In the genomic region with DNA sequence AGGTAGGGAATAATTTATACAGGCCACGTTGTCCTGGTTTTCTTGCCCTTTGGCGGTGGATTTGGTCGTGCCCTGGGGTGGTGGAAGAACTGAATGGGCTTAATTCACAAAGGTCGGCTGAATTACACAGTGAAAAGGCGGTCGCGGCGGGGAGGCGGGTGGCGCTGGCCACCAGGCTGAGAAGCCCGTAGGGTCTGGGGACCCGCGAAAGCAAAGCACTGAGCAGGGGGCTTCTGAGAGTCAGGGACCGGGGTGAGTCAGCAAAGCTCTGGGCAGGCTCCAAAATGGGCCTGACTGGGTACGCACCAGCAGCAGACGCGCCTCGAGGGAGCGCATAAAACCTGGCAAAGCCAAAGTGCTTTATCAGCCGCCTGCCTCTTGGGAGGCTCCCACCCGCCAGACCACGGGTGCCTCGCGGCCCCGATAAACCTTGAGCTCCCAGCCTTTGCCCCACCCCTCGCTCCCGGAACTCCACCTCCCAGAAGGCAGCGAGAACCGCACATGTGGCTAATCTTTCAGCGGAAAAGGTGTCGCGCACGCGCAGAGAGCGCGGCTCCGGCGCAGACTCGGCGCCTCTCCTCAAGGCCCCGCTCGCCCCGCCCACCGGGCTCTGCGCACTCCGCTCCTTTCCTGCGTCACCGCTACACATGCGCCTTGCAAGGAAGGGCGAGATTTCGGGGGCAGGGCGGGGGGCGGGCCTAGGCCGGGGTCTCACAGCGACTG, we compare ENCODE assay signal across 8 cellular contexts. TPM values are rescaled to one million over a fixed set of nuclear protein-coding genes. Genes with fewer than 3 reads are reported as not detected.
DNase-seq lines count a peak whose midpoint lies in the region; ATAC-seq and TF ChIP-seq lines count a peak whose summit lies in the region.

No MANE protein-coding gene starts in this region.

- no peak for TF ChIP-seq EP300 in ovary (IDR thresholded peaks at IDR 0.05)

- H3K27ac ChIP-seq in ovary (peak overlapping the region; percentile 55 to 73), thyroid gland (peak overlapping the region; percentile 54 to 74 (median 65))

- H3K4me1 ChIP-seq in ovary (ENCODE audit: insufficient read depth): peaks cover 4% of the 10 kb centered on the region
- H3K4me1 ChIP-seq in thyroid gland: peaks cover 17 to 19% of the 10 kb centered on the region in 2 donors

- 2 to 3% (median 2%) methylated on average over 55 of the region's 55 CpGs for WGBS in ovary, 3 donors
- WGBS in thyroid gland, 2 donors: 6 to 7% methylated on average over 27 to 28 of the region's 55 CpGs

- H3K27me3 ChIP-seq in ovary (no peaks in the 10 kb centered on the region), thyroid gland (no peaks in the 10 kb centered on the region)

- TF ChIP-seq POLR2A in ovary (IDR thresholded peaks at IDR 0.05) (no peak), thyroid gland (IDR thresholded peaks at IDR 0.05) (no peak)

- H3K36me3 ChIP-seq in ovary: no peaks in the 10 kb centered on the region
- peaks cover 47 to 53% of the 10 kb centered on the region in 2 donors for H3K36me3 ChIP-seq in thyroid gland

- H3K4me3 ChIP-seq in GM12864 (ENCODE audit: low read depth, low read length) (peak overlapping the region; percentile 83), ovary (peak overlapping the region; percentile 85), thyroid gland (replicated peaks in 1 of 3) (peak overlapping the region; percentile 46 to 91 (median 56))

- TF ChIP-seq CTCF in GM12864 (IDR thresholded peaks at IDR 0.05; ENCODE audit: low read depth, low read length, missing control alignments): no peak
- TF ChIP-seq CTCF in ovary (IDR thresholded peaks at IDR 0.05): no peak
- TF ChIP-seq CTCF in thyroid gland (IDR thresholded peaks at IDR 0.05): no peak

- ATAC-seq in HG02678 (IDR thresholded peaks at IDR 0.05; ENCODE audit: unreplicated experiment) (peak; percentile 94), Right ventricle myocardium inferior (peak; percentile 97)

- intact Hi-C loops in Right ventricle myocardium inferior (cut with DNase I): loop anchor here (1.0 to 10.0 kb wide), 6 partner anchors 9 to 171 kb away; partner anchors contain the start of genes ABCC5, ALG3, DVL3 and EEF1AKMT4
- intact Hi-C loops in ovary (cut with DNase I): loop anchor here (2.0 to 10.0 kb wide), 4 partner anchors 55 to 303 kb away; partner anchors contain the start of genes ALG3 (in 2 of the 4), EEF1AKMT4 (in 2 of the 4) and PARL (in 1 of the 4)
- intact Hi-C loops in thyroid gland (cut with DNase I): loop anchor here (5.0 kb wide), 1 partner anchor 57 kb away; no protein-coding TSS in a partner anchor

- DNase-seq in GM12864 (ENCODE audit: low read depth) (peak; percentile 95), NCI-H1105 treated with DMSO at 0.1 percent for 48 hours (lab: John Stamatoyannopoulos, UW) (peak; percentile 100), SKM-1 treated with dmso at 0.1 percent for 144 hours (lab: John Stamatoyannopoulos, UW; ENCODE audit: unreplicated experiment) (peak; percentile 96), Right ventricle myocardium inferior (ENCODE audit: missing footprints) (peak; percentile 100), ovary (peak; percentile 99 to 100 (median 99)), thyroid gland (peak; percentile 100)
- DNase-seq in activated naive CD8-positive, alpha-beta T cell treated with anti-CD3 and anti-CD28 coated beads, Interleukin-2, amount 50 U/mL, for 16 hours (ENCODE audit: low read depth, low spot score): peak; percentile 98

- H3K9me3 ChIP-seq in ovary: no peaks in the 10 kb centered on the region
- H3K9me3 ChIP-seq in thyroid gland: no peaks in the 10 kb centered on the region

RNA-seq across cellular contexts. Expression of gene ABCF3, which starts 0.4 kb away (rescaled TPM):
- 68.2 TPM for total RNA-seq in Right ventricle myocardium inferior
- 10 to 100 TPM; 56.6 to 82.0 (median 61.7) TPM for total RNA-seq in ovary
- 10 to 100 TPM; 30.2 to 42.8 TPM for polyA plus RNA-seq in ovary
- 10 to 100 TPM; 51.1 to 83.4 (median 72.6) TPM for total RNA-seq in thyroid gland

RNA-seq across cellular contexts. Expression of gene AP2M1, which starts 11.0 kb away (rescaled TPM):
- total RNA-seq in Right ventricle myocardium inferior: 269 TPM
- total RNA-seq in ovary: 100 to 1,000 TPM; 107 to 281 (median 252) TPM
- 100 to 1,000 TPM; 236 to 371 TPM for polyA plus RNA-seq in ovary
- 100 to 1,000 TPM; 180 to 302 (median 212) TPM for total RNA-seq in thyroid gland

RNA-seq across cellular contexts. Expression of gene DVL3, which starts 30.4 kb away (rescaled TPM):
- 60.7 TPM for total RNA-seq in Right ventricle myocardium inferior
- 10 to 100 TPM; 30.2 to 93.8 (median 74.8) TPM for total RNA-seq in ovary
- 10 to 100 TPM; 40.8 to 48.1 TPM for polyA plus RNA-seq in ovary
- total RNA-seq in thyroid gland: 100 to 1,000 TPM in 1 of 4 donors, 10 to 100 TPM in 3; 48.2 to 137 (median 65.3) TPM

RNA-seq across cellular contexts. Expression of gene VWA5B2, which starts 43.8 kb away (rescaled TPM):
- total RNA-seq in Right ventricle myocardium inferior (not detected), ovary (1 to 10 TPM in 1 of 7 donors, under 1 TPM in 5, not detected in 1; 0.24 to 5.9 (median 0.64) TPM), thyroid gland (under 1 TPM in 3 of 4 donors, not detected in 1; 0.42 to 0.88 (median 0.45) TPM)
- polyA plus RNA-seq in ovary: under 1 TPM; 0.15 to 0.36 TPM

RNA-seq across cellular contexts. Expression of gene EIF2B5, which starts 50.5 kb away (rescaled TPM):
- total RNA-seq in Right ventricle myocardium inferior (32.2 TPM), ovary (10 to 100 TPM; 18.6 to 31.9 (median 28.7) TPM), thyroid gland (10 to 100 TPM; 27.9 to 46.5 (median 42.2) TPM)
- polyA plus RNA-seq in ovary: 10 to 100 TPM; 26.2 to 42.4 TPM

Comparison
In these comparisons a context has a peak if more than half of its experiments do, and no peak if none do; other contexts are left out.
1. Peak in every context shown above with its lines: DNase-seq, ATAC-seq, H3K4me3 ChIP-seq and H3K27ac ChIP-seq.